Comparison of ENCODE assay signal across 9 cellular contexts in genomic region chr19:38734426-38735256, GRCh38. TPM values are rescaled to one million over a fixed set of nuclear protein-coding genes. Genes with fewer than 3 reads are reported as not detected.
A peak's percentile ranks its signal among the peaks of the same experiment; 100 is the strongest.
DNase-seq lines count a peak whose midpoint lies in the region; ATAC-seq, FAIRE-seq and TF ChIP-seq lines count a peak whose summit lies in the region.
"Had no signal": no experiment of that assay in that cellular context is flagged by ENCODE, and none has a peak within 500 bp of the region (broad histone marks: within the 10 kb centered on the region; RNA-seq: fewer than 3 reads in every experiment).

No MANE protein-coding gene starts in this region.

- no peaks in the 10 kb centered on the region for H3K9me3 Mint-ChIP-seq in activated naive CD4-positive, alpha-beta T cell treated with anti-CD3 and anti-CD28 coated beads for 36 hours

- no peak; the same call in 1 of the 2 replicates for TF ChIP-seq POLR2A in GM12892 (IDR thresholded peaks at IDR 0.05; ENCODE audit: low read depth, low read length)

- H3K9ac ChIP-seq in iPS-15b (ENCODE audit: low read depth, low read length): peak overlapping the region; percentile 37

- FAIRE-seq in GM12892 (lab: Jason Lieb, UNC): peak; percentile 90
- FAIRE-seq: TTC549 had no signal

- H3K27me3 ChIP-seq in iPS-15b (ENCODE audit: control insufficient read depth, insufficient read depth, low read length): peaks cover 8% of the 10 kb centered on the region

- H3K4me1 Mint-ChIP-seq in activated naive CD4-positive, alpha-beta T cell treated with anti-CD3 and anti-CD28 coated beads for 36 hours (ENCODE audit: low read depth): peaks cover 23% of the 10 kb centered on the region

- peaks cover 2% of the 10 kb centered on the region for H3K27me3 Mint-ChIP-seq in activated naive CD4-positive, alpha-beta T cell treated with anti-CD3 and anti-CD28 coated beads for 36 hours (ENCODE audit: low read depth)

- peaks cover 5% of the 10 kb centered on the region for H3K36me3 ChIP-seq in iPS-15b (ENCODE audit: control insufficient read depth, insufficient read depth, low read length)

- no peaks in the 10 kb centered on the region for H3K9me3 ChIP-seq in iPS-15b (ENCODE audit: control insufficient read depth, insufficient read depth, low read length)

- DNase-seq in GM12892 (ENCODE audit: insufficient read length) (no peak), MV-4-11 (lab: John Stamatoyannopoulos, UW) (peak; percentile 40), NCI-H1436 treated with DMSO at 0.1 percent for 48 hours (lab: John Stamatoyannopoulos, UW) (no peak), cortex of kidney (lab: John Stamatoyannopoulos, UW) (no peak)
- DNase-seq in activated naive CD4-positive, alpha-beta T cell treated with anti-CD3 and anti-CD28 coated beads for 36 hours: peak; percentile 34
- peak; percentile 13 for DNase-seq in stimulated activated naive CD4-positive, alpha-beta T cell treated with Interleukin-2 at 50 U/mL for 16 hours (lab: John Stamatoyannopoulos, UW)

- intact Hi-C loops in activated naive CD4-positive, alpha-beta T cell treated with anti-CD3 and anti-CD28 coated beads for 36 hours (cut with micrococcal nuclease): no loop called here

- no peaks in the 10 kb centered on the region for H3K36me3 Mint-ChIP-seq in activated naive CD4-positive, alpha-beta T cell treated with anti-CD3 and anti-CD28 coated beads for 36 hours (ENCODE audit: low read depth)

- CTCF ChIA-PET in activated naive CD4-positive, alpha-beta T cell treated with anti-CD3 and anti-CD28 coated beads for 36 hours (lab: Charles Lee): interaction anchor here (0.6 to 1.5 kb wide), 4 partner anchors 153 to 522 kb away, joined by 3 read pairs; partner anchors contain the start of genes MRPS12 and SARS2

- H3K27ac Mint-ChIP-seq in activated naive CD4-positive, alpha-beta T cell treated with anti-CD3 and anti-CD28 coated beads for 36 hours: no peak overlapping the region

- ATAC-seq in GM18520 (IDR thresholded peaks at IDR 0.05; ENCODE audit: unreplicated experiment): no peak

- H3K4me3 Mint-ChIP-seq in activated naive CD4-positive, alpha-beta T cell treated with anti-CD3 and anti-CD28 coated beads for 36 hours: peak overlapping the region; percentile 38

- peaks cover 4% of the 10 kb centered on the region for H3K4me1 ChIP-seq in iPS-15b (ENCODE audit: control insufficient read depth, insufficient read depth, low read length)

- peak overlapping the region; percentile 71 for H3K4me3 ChIP-seq in iPS-15b (ENCODE audit: low read depth, low read length)

RNA-seq across cellular contexts. Expression of gene CAPN12, which starts 9.6 kb away (rescaled TPM):
- 5.8 TPM for polyA plus RNA-seq in GM12892 (2012; ENCODE audit: missing spikeins)
- 1 to 10 TPM; 1.9 to 2.2 TPM for total RNA-seq in activated naive CD4-positive, alpha-beta T cell treated with anti-CD3 and anti-CD28 coated beads for 36 hours

RNA-seq across cellular contexts. Expression of gene LGALS7, which starts 38.7 kb away (rescaled TPM):
- polyA plus RNA-seq in GM12892 (2012; ENCODE audit: missing spikeins): not detected
- total RNA-seq in activated naive CD4-positive, alpha-beta T cell treated with anti-CD3 and anti-CD28 coated beads for 36 hours: not detected

RNA-seq across cellular contexts. Expression of gene LGALS7B, which starts 54.4 kb away (rescaled TPM):
- polyA plus RNA-seq in GM12892 (2012; ENCODE audit: missing spikeins): not detected
- not detected for total RNA-seq in activated naive CD4-positive, alpha-beta T cell treated with anti-CD3 and anti-CD28 coated beads for 36 hours

Comparison
In these comparisons a context has a peak if more than half of its experiments do, and no peak if none do; other contexts are left out.
1. DNase-seq: peak in MV-4-11 (single experiment), activated naive CD4-positive, alpha-beta T cell treated with anti-CD3 and anti-CD28 coated beads for 36 hours (single experiment) and stimulated activated naive CD4-positive, alpha-beta T cell treated with Interleukin-2 at 50 U/mL for 16 hours (single experiment); none in GM12892 (single experiment), NCI-H1436 treated with DMSO at 0.1 percent for 48 hours (single experiment) and cortex of kidney (single experiment).